In the genomic region with DNA sequence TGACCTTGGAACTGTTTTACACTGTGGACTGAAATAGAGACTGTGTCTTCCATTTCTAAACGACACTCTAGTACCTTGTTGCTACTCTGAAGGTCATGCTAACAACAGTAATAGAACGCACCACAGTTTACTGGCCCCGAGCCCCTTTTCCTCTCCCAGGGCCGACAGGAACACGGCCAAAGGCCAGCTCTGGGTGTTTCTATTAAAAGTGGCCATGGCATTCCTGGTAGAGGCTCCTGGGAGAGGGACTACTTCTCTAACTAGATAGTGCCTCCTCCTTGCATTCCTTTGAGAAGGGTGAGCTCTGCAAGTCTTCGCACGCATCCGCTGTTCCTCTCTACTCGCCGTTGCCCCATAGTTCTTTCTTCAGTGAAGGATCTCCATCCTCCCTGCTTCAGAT, we compare ENCODE assay signal across 21 cellular contexts. TPM values are rescaled to one million over a fixed set of nuclear protein-coding genes. Genes with fewer than 3 reads are reported as not detected.
DNase-seq lines count a peak whose midpoint lies in the region; ATAC-seq and TF ChIP-seq lines count a peak whose summit lies in the region.
"Had no signal": no experiment of that assay in that cellular context is flagged by ENCODE, and none has a peak within 500 bp of the region (broad histone marks: within the 10 kb centered on the region; RNA-seq: fewer than 3 reads in every experiment).

No MANE protein-coding gene starts in this region.

- peak; percentile 77 for ATAC-seq in Right ventricle myocardium inferior
- ATAC-seq in heart right ventricle, result peak in 6 of 8 donors; percentile 52 to 94 (median 88)
- ATAC-seq in HG02884 (IDR thresholded peaks at IDR 0.05; ENCODE audit: unreplicated experiment), result no peak
- ATAC-seq in GM21515 (IDR thresholded peaks at IDR 0.05; ENCODE audit: unreplicated experiment), result no peak
- ATAC-seq: GM12878, HepG2 had no signal

- 63 to 68% methylated on average over 10 of the region's 10 CpGs for WGBS in heart right ventricle, 2 donors

- H3K36me3 ChIP-seq in heart right ventricle (no peaks in the 10 kb centered on the region), skeletal muscle tissue (ENCODE audit: control insufficient read depth in 3 of 3, insufficient read depth in 3 of 3, low read length in 3 of 3) (no peaks in the 10 kb centered on the region)
- H3K36me3 ChIP-seq: BLaER1, HAP-1 had no signal

- H3K9ac ChIP-seq in skeletal muscle tissue (ENCODE audit: low read depth in 1 of 3, low read length in 3 of 3), result no peak overlapping the region
- H3K9ac ChIP-seq: BLaER1, GM23248 had no signal

- H3K27ac ChIP-seq in heart right ventricle (peak overlapping the region in 6 of 10 donors; percentile 4 to 63 (median 37)), skeletal muscle tissue (ENCODE audit: low read depth, low read length) (peak overlapping the region; percentile 72)
- H3K27ac ChIP-seq: BLaER1, GM23248 had no signal

- H3K27me3 ChIP-seq in heart right ventricle (no peaks in the 10 kb centered on the region), skeletal muscle tissue (ENCODE audit: control insufficient read depth in 3 of 3, insufficient read depth in 3 of 3, low read length in 3 of 3) (no peaks in the 10 kb centered on the region)
- H3K27me3 ChIP-seq: BLaER1 had no signal

- H3K9me3 ChIP-seq in heart right ventricle, result peaks cover 0 to 6% (median 0%) of the 10 kb centered on the region in 11 donors
- no peaks in the 10 kb centered on the region for H3K9me3 ChIP-seq in skeletal muscle tissue (ENCODE audit: control insufficient read depth in 3 of 3, low read length in 3 of 3)
- H3K9me3 ChIP-seq: BLaER1, HAP-1 had no signal

- H3K4me3 ChIP-seq in heart right ventricle (no peak overlapping the region), skeletal muscle tissue (ENCODE audit: low read length in 3 of 3) (no peak overlapping the region)
- H3K4me3 ChIP-seq: BLaER1, GM12878, GM23248, HAP-1 had no signal

- peaks cover 0 to 7% (median 0%) of the 10 kb centered on the region in 9 donors for H3K4me1 ChIP-seq in heart right ventricle
- H3K4me1 ChIP-seq in skeletal muscle tissue (ENCODE audit: control insufficient read depth in 3 of 3, insufficient read depth in 3 of 3, low read length in 3 of 3), result peaks cover 4 to 10% (median 5%) of the 10 kb centered on the region in 3 donors

- no peak for TF ChIP-seq CTCF in heart right ventricle (IDR thresholded peaks at IDR 0.05)

- intact Hi-C loops in Right ventricle myocardium inferior (cut with DNase I) (no loop called here), cardiac septum (cut with DNase I) (no loop called here), heart right ventricle (cut with DNase I) (no loop called here)

- DNase-seq in Right ventricle myocardium inferior (ENCODE audit: missing footprints), result no peak
- no peak for DNase-seq in cardiac septum (ENCODE audit: low spot score)
- DNase-seq in heart right ventricle, result peak; percentile 33 to 46
- DNase-seq in islet precursor cell, result peak; percentile 54
- no peak for DNase-seq in GDM1 (lab: John Stamatoyannopoulos, UW)
- DNase-seq: 8988T; CD4-positive, alpha-beta memory T cell; DMS153; DMS79; GM23248 had no signal

RNA-seq across cellular contexts. Expression of a gene that starts 18.7 kb away (rescaled TPM):
- 0.05 TPM for total RNA-seq in Right ventricle myocardium inferior
- total RNA-seq in cardiac septum, result not detected
- under 1 TPM in 3 of 10 donors, not detected in 7; 0.05 to 0.10 (median 0.08) TPM for total RNA-seq in heart right ventricle
- under 1 TPM in 1 of 2 donors, not detected in 1; under 0.01 TPM for polyA plus RNA-seq in heart right ventricle
- total RNA-seq in skeletal muscle tissue, result under 0.01 TPM
- total RNA-seq: GM12878, GM23248, H4, HepG2 had no signal
- polyA plus RNA-seq: AG04450, CD14-positive monocyte, GM12878, GM23248, HepG2, IgD-negative memory B cell had no signal

Comparison
In these comparisons a context has a peak if more than half of its experiments do, and no peak if none do; other contexts are left out.
1. DNase-seq: peak in heart right ventricle (2 of 2) and islet precursor cell (single experiment); none in Right ventricle myocardium inferior (single experiment), cardiac septum (single experiment) and GDM1 (single experiment).
2. ATAC-seq: peak in Right ventricle myocardium inferior (single experiment) and heart right ventricle (6 of 8); none in HG02884 (single experiment) and GM21515 (single experiment).